Comparison of ENCODE assay signal across 2 cellular contexts in the genomic region with DNA sequence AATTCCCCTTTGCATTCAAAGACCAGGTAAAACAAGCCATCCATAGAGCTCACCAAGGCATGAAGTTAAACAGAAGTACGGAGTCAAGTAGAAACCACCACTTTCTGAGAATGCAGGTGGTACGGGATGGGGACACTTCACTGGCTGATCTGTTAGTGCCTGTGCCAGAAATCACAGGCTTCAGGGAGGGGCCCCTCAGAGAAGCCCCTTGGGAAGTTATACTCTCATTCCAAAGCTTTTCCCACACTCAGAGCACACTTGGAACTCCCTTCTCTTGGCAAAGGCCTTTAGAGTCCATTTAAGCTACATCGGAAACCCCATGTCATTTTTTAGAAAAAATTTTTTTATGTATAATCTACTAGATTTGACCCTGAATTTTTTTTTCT.
TF ChIP-seq lines count a peak whose summit lies in the region.

No MANE protein-coding gene starts in this region.

TF ChIP-seq in HepG2, 621 proteins besides CTCF, POLR2A, EP300 and RAD21:
- no peak for TF ChIP-seq TOPORS (CRISPR knock-in tag; IDR thresholded peaks at IDR 0.05)
- TF ChIP-seq ATF7-NPFF (CRISPR knock-in tag; IDR thresholded peaks at IDR 0.05; ENCODE audit: low read depth): no peak
- TF ChIP-seq FOXC1 (CRISPR knock-in tag; IDR thresholded peaks at IDR 0.05; ENCODE audit: borderline replicate concordance): no peak
- TF ChIP-seq, protein P1, sequence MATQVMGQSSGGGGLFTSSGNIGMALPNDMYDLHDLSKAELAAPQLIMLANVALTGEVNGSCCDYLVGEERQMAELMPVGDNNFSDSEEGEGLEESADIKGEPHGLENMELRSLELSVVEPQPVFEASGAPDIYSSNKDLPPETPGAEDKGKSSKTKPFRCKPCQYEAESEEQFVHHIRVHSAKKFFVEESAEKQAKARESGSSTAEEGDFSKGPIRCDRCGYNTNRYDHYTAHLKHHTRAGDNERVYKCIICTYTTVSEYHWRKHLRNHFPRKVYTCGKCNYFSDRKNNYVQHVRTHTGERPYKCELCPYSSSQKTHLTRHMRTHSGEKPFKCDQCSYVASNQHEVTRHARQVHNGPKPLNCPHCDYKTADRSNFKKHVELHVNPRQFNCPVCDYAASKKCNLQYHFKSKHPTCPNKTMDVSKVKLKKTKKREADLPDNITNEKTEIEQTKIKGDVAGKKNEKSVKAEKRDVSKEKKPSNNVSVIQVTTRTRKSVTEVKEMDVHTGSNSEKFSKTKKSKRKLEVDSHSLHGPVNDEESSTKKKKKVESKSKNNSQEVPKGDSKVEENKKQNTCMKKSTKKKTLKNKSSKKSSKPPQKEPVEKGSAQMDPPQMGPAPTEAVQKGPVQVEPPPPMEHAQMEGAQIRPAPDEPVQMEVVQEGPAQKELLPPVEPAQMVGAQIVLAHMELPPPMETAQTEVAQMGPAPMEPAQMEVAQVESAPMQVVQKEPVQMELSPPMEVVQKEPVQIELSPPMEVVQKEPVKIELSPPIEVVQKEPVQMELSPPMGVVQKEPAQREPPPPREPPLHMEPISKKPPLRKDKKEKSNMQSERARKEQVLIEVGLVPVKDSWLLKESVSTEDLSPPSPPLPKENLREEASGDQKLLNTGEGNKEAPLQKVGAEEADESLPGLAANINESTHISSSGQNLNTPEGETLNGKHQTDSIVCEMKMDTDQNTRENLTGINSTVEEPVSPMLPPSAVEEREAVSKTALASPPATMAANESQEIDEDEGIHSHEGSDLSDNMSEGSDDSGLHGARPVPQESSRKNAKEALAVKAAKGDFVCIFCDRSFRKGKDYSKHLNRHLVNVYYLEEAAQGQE (IDR thresholded peaks at IDR 0.05; ENCODE audit: borderline replicate concordance in 1 of 2, low read depth in 1 of 2, low read length in 2 of 2): no peak
- TF ChIP-seq FOXP1 (IDR thresholded peaks at IDR 0.05): no peak
- TF ChIP-seq FOXP1 (CRISPR knock-in tag; IDR thresholded peaks at IDR 0.05): no peak
- TF ChIP-seq HBP1 (CRISPR knock-in tag; IDR thresholded peaks at IDR 0.05; ENCODE audit: low read depth): no peak
- no peak for TF ChIP-seq ZNF121 (CRISPR knock-in tag; IDR thresholded peaks at IDR 0.05)
- TF ChIP-seq GZF1 (CRISPR knock-in tag; IDR thresholded peaks at IDR 0.05): no peak
- no peak for TF ChIP-seq MAZ (IDR thresholded peaks at IDR 0.05; ENCODE audit: borderline replicate concordance, low read depth, low read length)
- no peak for TF ChIP-seq MAZ (CRISPR knock-in tag; IDR thresholded peaks at IDR 0.05; ENCODE audit: low read depth)
- TF ChIP-seq ZNF746 (CRISPR knock-in tag; IDR thresholded peaks at IDR 0.05): no peak
- no peak for TF ChIP-seq ZNF317 (CRISPR knock-in tag; IDR thresholded peaks at IDR 0.05)
- TF ChIP-seq, protein P2, sequence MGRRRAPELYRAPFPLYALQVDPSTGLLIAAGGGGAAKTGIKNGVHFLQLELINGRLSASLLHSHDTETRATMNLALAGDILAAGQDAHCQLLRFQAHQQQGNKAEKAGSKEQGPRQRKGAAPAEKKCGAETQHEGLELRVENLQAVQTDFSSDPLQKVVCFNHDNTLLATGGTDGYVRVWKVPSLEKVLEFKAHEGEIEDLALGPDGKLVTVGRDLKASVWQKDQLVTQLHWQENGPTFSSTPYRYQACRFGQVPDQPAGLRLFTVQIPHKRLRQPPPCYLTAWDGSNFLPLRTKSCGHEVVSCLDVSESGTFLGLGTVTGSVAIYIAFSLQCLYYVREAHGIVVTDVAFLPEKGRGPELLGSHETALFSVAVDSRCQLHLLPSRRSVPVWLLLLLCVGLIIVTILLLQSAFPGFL (CRISPR knock-in tag; IDR thresholded peaks at IDR 0.05): no peak
- TF ChIP-seq MAX (IDR thresholded peaks at IDR 0.05): no peak
- TF ChIP-seq TCF7L2 (IDR thresholded peaks at IDR 0.05; ENCODE audit: low read depth, low read length): no peak
- no peak for TF ChIP-seq ATF5 (CRISPR knock-in tag; IDR thresholded peaks at IDR 0.05; ENCODE audit: low read depth)
- TF ChIP-seq ZSCAN31 (CRISPR knock-in tag; IDR thresholded peaks at IDR 0.05; ENCODE audit: low read depth): no peak
- TF ChIP-seq ZNF644 (CRISPR knock-in tag; IDR thresholded peaks at IDR 0.05; ENCODE audit: low read depth): no peak

TF ChIP-seq in endothelial cell of umbilical vein, 7 proteins besides CTCF, POLR2A, EP300 and RAD21:
- TF ChIP-seq EZH2 (IDR thresholded peaks at IDR 0.05; ENCODE audit: borderline replicate concordance, low read depth, low read length, severe bottlenecking) (no peak), MAX (IDR thresholded peaks at IDR 0.05; ENCODE audit: insufficient read depth, insufficient read length) (no peak), JUN (IDR thresholded peaks at IDR 0.05; ENCODE audit: borderline replicate concordance, insufficient read depth, insufficient read length, low read depth) (no peak), FOS (IDR thresholded peaks at IDR 0.05; ENCODE audit: borderline replicate concordance, insufficient read depth, low read length) (no peak), MYC (IDR thresholded peaks at IDR 0.05; ENCODE audit: low read depth, low read length) (no peak), GATA2 (IDR thresholded peaks at IDR 0.05; ENCODE audit: insufficient read depth, insufficient read length, low read depth, low read length) (no peak), POLR2AphosphoS5 (IDR thresholded peaks at IDR 0.05; ENCODE audit: insufficient read depth, low read depth, low read length) (no peak)
